In the genomic region with DNA sequence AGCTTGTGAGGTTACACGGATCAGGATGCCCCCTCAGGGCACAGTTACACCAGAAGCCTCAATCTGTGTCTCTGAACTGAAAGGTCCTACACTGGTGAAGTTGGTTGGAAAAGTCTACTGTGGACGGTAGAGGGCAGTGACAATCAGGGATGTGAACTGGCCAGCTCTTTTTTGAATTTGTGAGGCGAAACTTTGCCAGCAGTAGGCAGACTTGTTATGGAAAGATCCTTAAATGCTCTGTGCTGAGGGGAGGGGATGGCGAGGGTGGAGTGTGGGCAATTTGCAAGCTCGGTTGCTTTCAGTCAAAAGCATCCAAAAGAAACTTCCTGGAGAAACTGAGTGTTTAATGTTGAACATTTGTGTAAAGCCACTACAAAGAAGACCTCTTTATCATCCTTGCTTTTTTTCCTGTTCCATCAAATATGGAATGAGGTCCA, we compare ENCODE assay signal across 8 cellular contexts.
A peak's percentile ranks its signal among the peaks of the same experiment; 100 is the strongest.
DNase-seq lines count a peak whose midpoint lies in the region; ATAC-seq, FAIRE-seq and TF ChIP-seq lines count a peak whose summit lies in the region.

No MANE protein-coding gene starts in this region.

- H3K4me3 ChIP-seq in HFF-Myc (replicated peaks; ENCODE audit: low read depth, low read length) (no peak overlapping the region), OCI-LY7 (ENCODE audit: low read depth, low read length, poor library complexity, severe bottlenecking) (no peak overlapping the region), cardiac fibroblast (replicated peaks in 1 of 2; ENCODE audit: low read depth in 2 of 2, low read length in 2 of 2) (no peak overlapping the region)

- peak; percentile 84 for TF ChIP-seq CTCF in HFF-Myc (IDR thresholded peaks at IDR 0.05; ENCODE audit: low read depth, low read length, missing control alignments)
- TF ChIP-seq CTCF in OCI-LY7 (conservative IDR thresholded peaks at IDR 0.05; ENCODE audit: low read length) = peak; percentile 74
- TF ChIP-seq CTCF in cardiac fibroblast (IDR thresholded peaks at IDR 0.05; ENCODE audit: low read depth, low read length) = peak; percentile 79

- H3K4me1 ChIP-seq in OCI-LY7 (ENCODE audit: insufficient read depth, low read length, poor library complexity, severe bottlenecking) = no peaks in the 10 kb centered on the region

- no peaks in the 10 kb centered on the region for H3K79me2 ChIP-seq in OCI-LY7 (ENCODE audit: insufficient read depth, low read depth, low read length)

- no TSS peak for BruUV-seq in OCI-LY7 (replicated peaks; lab: Mats Ljungman, UMichigan)

- no peaks in the 10 kb centered on the region for H3K36me3 Mint-ChIP-seq in stimulated activated naive B cell treated with anti-CD40 and anti-IgM and Interleukin-4, amounts not matched to agents 10 μg/mL and 1 μg/mL and 100 μg/mL, for 72 hours

- H3K27me3 Mint-ChIP-seq in stimulated activated naive B cell treated with anti-CD40 and anti-IgM and Interleukin-4, amounts not matched to agents 10 μg/mL and 1 μg/mL and 100 μg/mL, for 72 hours = peaks cover 17 to 19% of the 10 kb centered on the region in 2 donors

- no peaks in the 10 kb centered on the region for H3K9me3 Mint-ChIP-seq in stimulated activated naive B cell treated with anti-CD40 and anti-IgM and Interleukin-4, amounts not matched to agents 10 μg/mL and 1 μg/mL and 100 μg/mL, for 72 hours

- no peaks in the 10 kb centered on the region for H3K9me2 ChIP-seq in OCI-LY7 (ENCODE audit: insufficient read depth, low read length)

- CTCF ChIA-PET in OCI-LY7 (lab: Charles Lee; ENCODE audit: unreplicated experiment) = no interaction called here

- no peak overlapping the region for H3K27ac ChIP-seq in OCI-LY7 (ENCODE audit: low read depth, low read length, poor library complexity, severe bottlenecking)

- no peaks in the 10 kb centered on the region for H3K4me1 Mint-ChIP-seq in stimulated activated naive B cell treated with anti-CD40 and anti-IgM and Interleukin-4, amounts not matched to agents 10 μg/mL and 1 μg/mL and 100 μg/mL, for 72 hours

- peak; percentile 18 for DNase-seq in DMS 273 treated with DMSO at 0.1 percent for 48 hours (lab: John Stamatoyannopoulos, UW)
- DNase-seq in HFF-Myc (ENCODE audit: extremely low read depth, low read depth) = peak; percentile 73
- peak; percentile 38 for DNase-seq in OCI-LY7 (ENCODE audit: low spot score)
- DNase-seq in cardiac fibroblast (ENCODE audit: low read depth in 2 of 2) = peak; percentile 92 to 96
- DNase-seq in stimulated activated naive B cell treated with anti-CD40 and anti-IgM and Interleukin-4, amounts not matched to agents 10 μg/mL and 1 μg/mL and 100 μg/mL, for 72 hours = no peak

- H3K27ac Mint-ChIP-seq in stimulated activated naive B cell treated with anti-CD40 and anti-IgM and Interleukin-4, amounts not matched to agents 10 μg/mL and 1 μg/mL and 100 μg/mL, for 72 hours = no peak overlapping the region

- H3K36me3 ChIP-seq in OCI-LY7 (ENCODE audit: insufficient read depth, low read length) = no peaks in the 10 kb centered on the region

- peak; percentile 78 to 83 for ATAC-seq in stimulated activated naive B cell treated with anti-CD40 and anti-IgM and Interleukin-4, amounts not matched to agents 10 μg/mL and 1 μg/mL and 100 μg/mL, for 72 hours (replicated peaks)
- ATAC-seq in GM21423 (IDR thresholded peaks at IDR 0.05; ENCODE audit: unreplicated experiment) = no peak
- no peak for ATAC-seq in GM19328 (IDR thresholded peaks at IDR 0.05; ENCODE audit: unreplicated experiment)

- H3K9me3 ChIP-seq in OCI-LY7 (ENCODE audit: low read length) = no peaks in the 10 kb centered on the region

- H3K4me2 ChIP-seq in OCI-LY7 (ENCODE audit: low read length) = no peak overlapping the region

- no peaks in the 10 kb centered on the region for H4K20me1 ChIP-seq in OCI-LY7 (ENCODE audit: insufficient read depth, low read length)

- POLR2A ChIA-PET in OCI-LY7 (lab: Charles Lee) = interaction anchor here (0.5 to 0.6 kb wide), 2 partner anchors 1228 to 1371 kb away, joined by 3 read pairs; no protein-coding TSS in a partner anchor

- peak; percentile 62 for FAIRE-seq in islet of Langerhans (lab: Jason Lieb, UNC)

- intact Hi-C loops in OCI-LY7 (cut with micrococcal nuclease; ENCODE audit: unreplicated experiment) = loop anchor here (5.0 to 10.0 kb wide), 2 partner anchors 207 to 405 kb away; partner anchors contain the start of gene CEMIP

- no peak overlapping the region for H2AFZ ChIP-seq in OCI-LY7 (ENCODE audit: low read length)

- no peak overlapping the region for H3K4me3 Mint-ChIP-seq in stimulated activated naive B cell treated with anti-CD40 and anti-IgM and Interleukin-4, amounts not matched to agents 10 μg/mL and 1 μg/mL and 100 μg/mL, for 72 hours

Comparison
In these comparisons a context has a peak if more than half of its experiments do, and no peak if none do; other contexts are left out.
1. ATAC-seq: peak in stimulated activated naive B cell treated with anti-CD40 and anti-IgM and Interleukin-4, amounts not matched to agents 10 μg/mL and 1 μg/mL and 100 μg/mL, for 72 hours (2 of 2); none in GM21423 (single experiment) and GM19328 (single experiment).
2. Peak in every context shown above with its lines, with median percentiles within 50 percentile points of each other: CTCF ChIP-seq.